Comparison of ENCODE assay signal across 8 cellular contexts in the genomic region with DNA sequence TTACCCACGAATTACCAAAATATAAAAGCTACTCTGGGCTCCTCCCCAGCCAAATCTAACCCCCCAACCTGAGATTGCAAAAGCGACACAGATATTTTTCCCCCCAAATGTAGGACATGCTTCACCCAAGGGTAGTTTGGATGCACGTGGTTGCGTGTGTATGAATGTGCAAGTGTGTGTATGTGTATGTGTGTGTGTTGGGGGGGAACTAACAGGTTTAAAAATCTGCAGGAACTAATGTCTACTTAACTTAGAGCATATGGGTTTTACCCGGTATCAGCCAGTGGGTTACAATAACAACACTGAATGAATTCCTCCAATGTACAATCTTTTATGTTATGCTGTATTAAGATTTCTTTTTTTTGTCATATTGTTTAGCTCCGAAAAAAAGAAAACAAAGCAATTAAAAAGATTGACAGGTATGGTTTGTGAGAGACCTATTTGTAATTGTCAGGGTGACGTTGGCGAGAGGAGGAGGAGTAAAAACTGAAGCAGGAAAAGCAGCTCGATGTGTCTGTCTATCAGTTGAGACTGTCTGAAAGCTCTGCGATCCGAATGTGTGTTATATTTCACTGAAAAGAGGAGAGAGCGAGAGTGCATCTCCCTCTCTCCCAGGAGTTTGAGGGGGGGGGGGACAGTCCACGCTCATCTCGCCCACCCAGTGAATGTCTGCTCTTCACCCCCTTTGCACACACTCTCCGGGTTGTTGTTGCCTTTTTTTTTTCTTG. TPM values are rescaled to one million over a fixed set of nuclear protein-coding genes. Genes with fewer than 3 reads are reported as not detected.
DNase-seq lines count a peak whose midpoint lies in the region; ATAC-seq and TF ChIP-seq lines count a peak whose summit lies in the region.

A gene with protein sequence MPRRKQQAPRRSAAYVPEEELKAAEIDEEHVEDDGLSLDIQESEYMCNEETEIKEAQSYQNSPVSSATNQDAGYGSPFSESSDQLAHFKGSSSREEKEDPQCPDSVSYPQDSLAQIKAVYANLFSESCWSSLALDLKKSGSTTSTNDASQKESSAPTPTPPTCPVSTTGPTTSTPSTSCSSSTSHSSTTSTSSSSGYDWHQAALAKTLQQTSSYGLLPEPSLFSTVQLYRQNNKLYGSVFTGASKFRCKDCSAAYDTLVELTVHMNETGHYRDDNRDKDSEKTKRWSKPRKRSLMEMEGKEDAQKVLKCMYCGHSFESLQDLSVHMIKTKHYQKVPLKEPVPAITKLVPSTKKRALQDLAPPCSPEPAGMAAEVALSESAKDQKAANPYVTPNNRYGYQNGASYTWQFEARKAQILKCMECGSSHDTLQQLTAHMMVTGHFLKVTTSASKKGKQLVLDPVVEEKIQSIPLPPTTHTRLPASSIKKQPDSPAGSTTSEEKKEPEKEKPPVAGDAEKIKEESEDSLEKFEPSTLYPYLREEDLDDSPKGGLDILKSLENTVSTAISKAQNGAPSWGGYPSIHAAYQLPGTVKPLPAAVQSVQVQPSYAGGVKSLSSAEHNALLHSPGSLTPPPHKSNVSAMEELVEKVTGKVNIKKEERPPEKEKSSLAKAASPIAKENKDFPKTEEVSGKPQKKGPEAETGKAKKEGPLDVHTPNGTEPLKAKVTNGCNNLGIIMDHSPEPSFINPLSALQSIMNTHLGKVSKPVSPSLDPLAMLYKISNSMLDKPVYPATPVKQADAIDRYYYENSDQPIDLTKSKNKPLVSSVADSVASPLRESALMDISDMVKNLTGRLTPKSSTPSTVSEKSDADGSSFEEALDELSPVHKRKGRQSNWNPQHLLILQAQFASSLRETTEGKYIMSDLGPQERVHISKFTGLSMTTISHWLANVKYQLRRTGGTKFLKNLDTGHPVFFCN (N-terminal part only) (plus strand): TSS at position 524 of the 728 bp plus-strand sequence. CDS start 1,080 bp downstream, outside the sequence.

- H3K27me3 ChIP-seq in SU-DHL-6 (ENCODE audit: low read length) (no peaks in the 10 kb centered on the region), right atrium auricular region (no peaks in the 10 kb centered on the region)

- H3K4me2 ChIP-seq in SU-DHL-6 (ENCODE audit: low read depth, low read length, poor library complexity, severe bottlenecking) = peak within 1 kb of the TSS; percentile 69

- H3K27ac ChIP-seq in SU-DHL-6 (ENCODE audit: low read depth, low read length) = peak within 1 kb of the TSS; percentile 74
- peak within 1 kb of the TSS; percentile 94 to 98 for H3K27ac ChIP-seq in right atrium auricular region

- H3K4me3 ChIP-seq in SU-DHL-6 (ENCODE audit: insufficient read depth, low read length, poor library complexity, severe bottlenecking) = peak within 1 kb of the TSS; percentile 97
- H3K4me3 ChIP-seq in right atrium auricular region = peak within 1 kb of the TSS; percentile 81 to 87

- H3K79me2 ChIP-seq in SU-DHL-6 (ENCODE audit: insufficient read depth, low read length) = no peaks in the 10 kb centered on the region

- no peaks in the 10 kb centered on the region for H3K36me3 Mint-ChIP-seq in progenitor cell of endocrine pancreas (ENCODE audit: insufficient read depth)

- H3K9me3 ChIP-seq in SU-DHL-6 (ENCODE audit: insufficient read depth, low read length) = no peaks in the 10 kb centered on the region
- H3K9me3 ChIP-seq in right atrium auricular region = no peaks in the 10 kb centered on the region

- H3K4me1 ChIP-seq in right atrium auricular region = peaks cover 0 to 60% of the 10 kb centered on the region in 2 donors

- H3K9me3 Mint-ChIP-seq in progenitor cell of endocrine pancreas (ENCODE audit: low read depth) = no peaks in the 10 kb centered on the region

- peak; percentile 30 for ATAC-seq in HG02870 (IDR thresholded peaks at IDR 0.05; ENCODE audit: unreplicated experiment)

- peak within 1 kb of the TSS; percentile 95 for H3K4me3 Mint-ChIP-seq in progenitor cell of endocrine pancreas (ENCODE audit: low read depth)

- H3K36me3 ChIP-seq in SU-DHL-6 (ENCODE audit: low read length) (no peaks in the 10 kb centered on the region), right atrium auricular region (no peaks in the 10 kb centered on the region)

- peaks cover 9% of the 10 kb centered on the region; the same call in 1 of the 2 replicates for H4K20me1 ChIP-seq in SU-DHL-6 (ENCODE audit: low read depth, low read length)

- H3F3A ChIP-seq in SU-DHL-6 (ENCODE audit: insufficient read depth) = peaks cover 4% of the 10 kb centered on the region

- peaks cover 8% of the 10 kb centered on the region for H3K27me3 Mint-ChIP-seq in progenitor cell of endocrine pancreas

- peak in 3 of 4 experiments; percentile 9 to 28 (median 14) for DNase-seq in activated CD4-positive, CD25-positive, alpha-beta regulatory T cell (lab: John Stamatoyannopoulos, UW)
- no peak for DNase-seq in activated CD4-positive, CD25-positive, alpha-beta regulatory T cell treated with anti-CD3 and anti-CD28 coated beads, Interleukin-2, amount 50 U/mL, for 72 hours
- DNase-seq in NCI-H1436 (lab: John Stamatoyannopoulos, UW) (peak; percentile 80), astrocyte of the hippocampus (ENCODE audit: low read depth, low spot score) (peak; percentile 86), right atrium auricular region (ENCODE audit: low spot score) (no peak), progenitor cell of endocrine pancreas (ENCODE audit: low spot score, unreplicated experiment) (no peak)

- H3K27ac Mint-ChIP-seq in progenitor cell of endocrine pancreas = peak within 1 kb of the TSS; percentile 95

- peak within 1 kb of the TSS; percentile 93 for H2AFZ ChIP-seq in SU-DHL-6 (ENCODE audit: low read depth, low read length, severe bottlenecking)

- H3K9me2 ChIP-seq in SU-DHL-6 (replicated peaks; ENCODE audit: insufficient read depth, low read length) = no peaks in the 10 kb centered on the region

- H3K9ac ChIP-seq in SU-DHL-6 (ENCODE audit: low read length) = peak within 1 kb of the TSS; percentile 65

- H3K4me1 Mint-ChIP-seq in progenitor cell of endocrine pancreas (ENCODE audit: low read depth) = peaks cover 59% of the 10 kb centered on the region

- no peak for TF ChIP-seq CTCF in SU-DHL-6 (IDR thresholded peaks at IDR 0.05; ENCODE audit: insufficient read depth, low read length, poor library complexity, severe bottlenecking)
- no peak for TF ChIP-seq CTCF in right atrium auricular region (IDR thresholded peaks at IDR 0.05)
- TF ChIP-seq CTCF in progenitor cell of endocrine pancreas (IDR thresholded peaks at IDR 0.05; ENCODE audit: unreplicated experiment) = no peak

RNA-seq across cellular contexts. Expression of the gene that starts here (rescaled TPM):
- total RNA-seq in right atrium auricular region (10 to 100 TPM; 14.5 to 19.4 TPM), progenitor cell of endocrine pancreas (16.9 and 17.1 TPM in 2 replicates)

Comparison
In these comparisons a context has a peak if more than half of its experiments do, and no peak if none do; other contexts are left out.
1. DNase-seq: peak in activated CD4-positive, CD25-positive, alpha-beta regulatory T cell (3 of 4), NCI-H1436 (single experiment) and astrocyte of the hippocampus (single experiment); none in activated CD4-positive, CD25-positive, alpha-beta regulatory T cell treated with anti-CD3 and anti-CD28 coated beads, Interleukin-2, amount 50 U/mL, for 72 hours (single experiment), right atrium auricular region (single experiment) and progenitor cell of endocrine pancreas (single experiment).